Comparison of ENCODE assay signal across 8 cellular contexts in genomic region chrX:107135076-107135964, GRCh38. TPM values are rescaled to one million over a fixed set of nuclear protein-coding genes. Genes with fewer than 3 reads are reported as not detected.
A peak's percentile ranks its signal among the peaks of the same experiment; 100 is the strongest.
DNase-seq lines count a peak whose midpoint lies in the region; ATAC-seq and TF ChIP-seq lines count a peak whose summit lies in the region.

No MANE protein-coding gene starts in this region.

- H3K36me3 Mint-ChIP-seq in Calu3 (ENCODE audit: insufficient read depth, unreplicated experiment) (peaks cover 21% of the 10 kb centered on the region), HFFc6 (ENCODE audit: low read depth) (no peaks in the 10 kb centered on the region)
- H3K36me3 Mint-ChIP-seq in activated CD4-positive, alpha-beta memory T cell treated with anti-CD3 and anti-CD28 coated beads, Interleukin-2, amount 10 ng/mL, durations not matched to agents 7 days and 5 days (ENCODE audit: low read depth) = peaks cover 6% of the 10 kb centered on the region

- H3K27ac Mint-ChIP-seq in Calu3 (ENCODE audit: unreplicated experiment) = peak overlapping the region; percentile 97
- no peak overlapping the region for H3K27ac Mint-ChIP-seq in HFFc6
- H3K27ac Mint-ChIP-seq in activated CD4-positive, alpha-beta memory T cell treated with anti-CD3 and anti-CD28 coated beads, Interleukin-2, amount 10 ng/mL, durations not matched to agents 7 days and 5 days = peak overlapping the region; percentile 91

- H3K27me3 ChIP-seq in foreskin keratinocyte = no peaks in the 10 kb centered on the region

- TSS peak; percentile 45 for BruUV-seq in Calu3 (replicated peaks; lab: Mats Ljungman, UMichigan)

- peaks cover 14% of the 10 kb centered on the region for H3K4me1 ChIP-seq in foreskin keratinocyte

- intact Hi-C loops in Calu3 (cut with micrococcal nuclease; ENCODE audit: unreplicated experiment) = loop anchor here (5.0 kb wide), 1 partner anchor 72 kb away; the partner anchor contains the start of genes DNAAF6 and NUP62CL

- H3K27me3 Mint-ChIP-seq in Calu3 (ENCODE audit: unreplicated experiment) = no peaks in the 10 kb centered on the region
- H3K27me3 Mint-ChIP-seq in HFFc6 (ENCODE audit: insufficient read depth) = no peaks in the 10 kb centered on the region
- no peaks in the 10 kb centered on the region for H3K27me3 Mint-ChIP-seq in activated CD4-positive, alpha-beta memory T cell treated with anti-CD3 and anti-CD28 coated beads, Interleukin-2, amount 10 ng/mL, durations not matched to agents 7 days and 5 days

- ATAC-seq in foreskin keratinocyte (peak; percentile 95), HG02571 (IDR thresholded peaks at IDR 0.05; ENCODE audit: unreplicated experiment) (no peak), HG02623 (IDR thresholded peaks at IDR 0.05; ENCODE audit: unreplicated experiment) (no peak), GM21526 (IDR thresholded peaks at IDR 0.05; ENCODE audit: low FRiP score, unreplicated experiment) (no peak)

- H3K27ac ChIP-seq in foreskin keratinocyte = peak overlapping the region; percentile 88

- TF ChIP-seq CTCF in Calu3 (IDR thresholded peaks at IDR 0.05; ENCODE audit: unreplicated experiment) (no peak), HFFc6 (IDR thresholded peaks at IDR 0.05) (no peak), foreskin keratinocyte (conservative IDR thresholded peaks at IDR 0.05) (no peak)

- CTCF ChIA-PET in Calu3 (lab: Charles Lee) = interaction anchor here (1.0 kb wide), 1 partner anchor 17 kb away, joined by 4 read pairs; the partner anchor contains the start of gene RBM41
- CTCF ChIA-PET in activated CD4-positive, alpha-beta memory T cell treated with anti-CD3 and anti-CD28 coated beads, Interleukin-2, amount 10 ng/mL, durations not matched to agents 7 days and 5 days (lab: Charles Lee) = interaction anchor here (1.1 kb wide), 1 partner anchor 14 kb away, joined by 3 read pairs; no protein-coding TSS in a partner anchor

- H3K4me1 Mint-ChIP-seq in Calu3 (ENCODE audit: low read depth, unreplicated experiment) = peaks cover 42% of the 10 kb centered on the region
- peaks cover 17% of the 10 kb centered on the region for H3K4me1 Mint-ChIP-seq in HFFc6 (ENCODE audit: low read depth)
- H3K4me1 Mint-ChIP-seq in activated CD4-positive, alpha-beta memory T cell treated with anti-CD3 and anti-CD28 coated beads, Interleukin-2, amount 10 ng/mL, durations not matched to agents 7 days and 5 days = peaks cover 14% of the 10 kb centered on the region

- H3K9me3 Mint-ChIP-seq in Calu3 (ENCODE audit: low read depth, unreplicated experiment) = peaks cover 2% of the 10 kb centered on the region
- H3K9me3 Mint-ChIP-seq in HFFc6 = no peaks in the 10 kb centered on the region
- no peaks in the 10 kb centered on the region for H3K9me3 Mint-ChIP-seq in activated CD4-positive, alpha-beta memory T cell treated with anti-CD3 and anti-CD28 coated beads, Interleukin-2, amount 10 ng/mL, durations not matched to agents 7 days and 5 days

- POLR2A ChIA-PET in activated CD4-positive, alpha-beta memory T cell treated with anti-CD3 and anti-CD28 coated beads, Interleukin-2, amount 10 ng/mL, durations not matched to agents 7 days and 5 days (lab: Charles Lee) = interaction anchor here (2.2 kb wide), 1 partner anchor 17 kb away, joined by 5 read pairs; the partner anchor contains the start of gene RBM41

- H3K4me3 Mint-ChIP-seq in Calu3 (ENCODE audit: low read depth, unreplicated experiment) = peak overlapping the region; percentile 57
- H3K4me3 Mint-ChIP-seq in HFFc6 = 0 out of 2 replicates have a peak overlapping the region, but pooled peaks have one; percentile 22
- peak overlapping the region; percentile 34 for H3K4me3 Mint-ChIP-seq in activated CD4-positive, alpha-beta memory T cell treated with anti-CD3 and anti-CD28 coated beads, Interleukin-2, amount 10 ng/mL, durations not matched to agents 7 days and 5 days

- peak; percentile 61 for DNase-seq in Calu3
- DNase-seq in HFFc6 = no peak
- DNase-seq in activated CD4-positive, alpha-beta memory T cell treated with anti-CD3 and anti-CD28 coated beads, Interleukin-2, amount 10 ng/mL, durations not matched to agents 7 days and 5 days = peak; percentile 37
- peak; percentile 37 to 63 for DNase-seq in foreskin keratinocyte
- no peak for DNase-seq in Ammon's horn (ENCODE audit: low spot score)

RNA-seq across cellular contexts. Expression of gene RBM41, which starts 16.7 kb away (rescaled TPM):
- 36.0 and 41.1 TPM in 2 replicates for total RNA-seq in Calu3 (2022)
- 10 to 100 TPM; 11.4 to 14.0 (median 12.7) TPM for total RNA-seq in HFFc6 (2021; fragmentation: NEBNext Ultra II Directional; extraction: Animal tissue kit (Norgen Biotek cat#: 25700))
- total RNA-seq in activated CD4-positive, alpha-beta memory T cell treated with anti-CD3 and anti-CD28 coated beads, Interleukin-2, amount 10 ng/mL, durations not matched to agents 7 days and 5 days = 10 to 100 TPM; 15.7 to 20.2 TPM
- total RNA-seq in foreskin keratinocyte = 16.0 and 16.5 TPM in 2 replicates
- polyA plus RNA-seq in foreskin keratinocyte = 3.5 and 4.0 TPM in 2 replicates

Comparison
In these comparisons a context has a peak if more than half of its experiments do, and no peak if none do; other contexts are left out.
1. DNase-seq: peak in Calu3 (single experiment), activated CD4-positive, alpha-beta memory T cell treated with anti-CD3 and anti-CD28 coated beads, Interleukin-2, amount 10 ng/mL, durations not matched to agents 7 days and 5 days (single experiment) and foreskin keratinocyte (2 of 2); none in HFFc6 (single experiment) and Ammon's horn (single experiment).
2. Peak in every context shown above with its lines, with median percentiles within 50 percentile points of each other: H3K4me3 Mint-ChIP-seq.